1 cellular context compared by ENCODE assay signal in genomic region chr19:46603752-46604241, GRCh38.
TF ChIP-seq lines count a peak whose summit lies in the region.

No MANE protein-coding gene starts in this region.

TF ChIP-seq in K562, 482 proteins besides CTCF, POLR2A, EP300 and RAD21:
- TF ChIP-seq POLR2H (tag; IDR thresholded peaks at IDR 0.05; ENCODE audit: low read depth) (no peak), CBX1 (IDR thresholded peaks at IDR 0.05; ENCODE audit: low read depth) (no peak), BCL6 (CRISPR knock-in tag; IDR thresholded peaks at IDR 0.05) (no peak), NCOR1 (IDR thresholded peaks at IDR 0.05) (no peak), HNRNPK (IDR thresholded peaks at IDR 0.05; ENCODE audit: low read depth, low read length, poor library complexity, severe bottlenecking) (no peak), FOXJ3 (CRISPR knock-in tag; IDR thresholded peaks at IDR 0.05) (no peak), HOXB6 (CRISPR knock-in tag; IDR thresholded peaks at IDR 0.05; ENCODE audit: borderline replicate concordance) (no peak), MCM2 (IDR thresholded peaks at IDR 0.05; ENCODE audit: low read depth) (no peak), ZNF41 (CRISPR knock-in tag; conservative IDR thresholded peaks at IDR 0.05) (no peak), ZNF184 (CRISPR knock-in tag; IDR thresholded peaks at IDR 0.05) (no peak), ZBTB8A (IDR thresholded peaks at IDR 0.05; ENCODE audit: partially characterized antibody) (no peak), ADNP (tag; IDR thresholded peaks at IDR 0.05) (no peak), PRDM10 (IDR thresholded peaks at IDR 0.05; ENCODE audit: partially characterized antibody) (no peak), ETV1 (tag; conservative IDR thresholded peaks at IDR 0.05; ENCODE audit: low read depth) (no peak), BHLHE40 (IDR thresholded peaks at IDR 0.05; ENCODE audit: low read length) (no peak), PHTF2 (CRISPR knock-in tag; IDR thresholded peaks at IDR 0.05) (no peak)
TF ChIP-seq in K562: peak in this region for 0.
